Comparison of ENCODE assay signal across 1 cellular context in genomic region chr12:56688129-56688845, GRCh38.
TF ChIP-seq lines count a peak whose summit lies in the region.

Gene PTGES3 (minus strand): TSS chr12:56688284. CDS start chr12:56687999, 285 bp downstream.

TF ChIP-seq in HepG2, 621 proteins besides CTCF, POLR2A, EP300 and RAD21 (continued from another document and continues in another):
- peak; percentile 89; the same call in 1 of the 2 replicates for TF ChIP-seq ZNF329 (CRISPR knock-in tag; IDR thresholded peaks at IDR 0.05; ENCODE audit: low read depth)
- TF ChIP-seq HNF4A (CRISPR knock-in tag; IDR thresholded peaks at IDR 0.05), result no peak
- TF ChIP-seq ZBTB7A (CRISPR knock-in tag; IDR thresholded peaks at IDR 0.05), result peak; percentile 79; the same call in 1 of the 2 replicates
- 0 out of 2 replicates have a peak, but pooled peaks have one; percentile 10 for TF ChIP-seq SNAI1 (CRISPR knock-in tag; IDR thresholded peaks at IDR 0.05; ENCODE audit: borderline replicate concordance)
- peak; percentile 86 for TF ChIP-seq GATAD1 (CRISPR knock-in tag; IDR thresholded peaks at IDR 0.05)
- peak; percentile 79 for TF ChIP-seq ZNF616 (CRISPR knock-in tag; IDR thresholded peaks at IDR 0.05; ENCODE audit: low read depth)
- peak; percentile 95; the same call in 1 of the 2 replicates for TF ChIP-seq IRX3 (CRISPR knock-in tag; IDR thresholded peaks at IDR 0.05; ENCODE audit: borderline replicate concordance, low read depth)
- no peak for TF ChIP-seq CERS6 (CRISPR knock-in tag; IDR thresholded peaks at IDR 0.05)
- TF ChIP-seq MXD1 (CRISPR knock-in tag; IDR thresholded peaks at IDR 0.05), result peak; percentile 94
- no peak; the same call in 1 of the 2 replicates for TF ChIP-seq ZNF414 (CRISPR knock-in tag; IDR thresholded peaks at IDR 0.05)
- TF ChIP-seq ZNF280D (CRISPR knock-in tag; IDR thresholded peaks at IDR 0.05), result peak; percentile 87; the same call in 1 of the 2 replicates
- no peak; the same call in 1 of the 2 replicates for TF ChIP-seq ZNF543 (CRISPR knock-in tag; IDR thresholded peaks at IDR 0.05)
- no peak; the same call in 1 of the 2 replicates for TF ChIP-seq ZNF460 (CRISPR knock-in tag; IDR thresholded peaks at IDR 0.05; ENCODE audit: borderline replicate concordance)
- TF ChIP-seq ZFY (CRISPR knock-in tag; IDR thresholded peaks at IDR 0.05), result peak; percentile 93
- peak; percentile 31; the same call in 1 of the 2 replicates for TF ChIP-seq SUZ12 (IDR thresholded peaks at IDR 0.05; ENCODE audit: low read depth, low read length)
- no peak; the same call in 1 of the 2 replicates for TF ChIP-seq ZNF670 (CRISPR knock-in tag; IDR thresholded peaks at IDR 0.05; ENCODE audit: borderline replicate concordance)
- no peak for TF ChIP-seq FIP1L1 (IDR thresholded peaks at IDR 0.05; ENCODE audit: borderline replicate concordance, insufficient read depth, low read depth, low read length)
- peak; percentile 88 for TF ChIP-seq ZBTB2 (CRISPR knock-in tag; IDR thresholded peaks at IDR 0.05; ENCODE audit: low read depth)
- peak; percentile 29; the same call in 1 of the 2 replicates for TF ChIP-seq AKNA (CRISPR knock-in tag; IDR thresholded peaks at IDR 0.05; ENCODE audit: borderline replicate concordance)
- peak; percentile 97 for TF ChIP-seq ZNF558 (CRISPR knock-in tag; IDR thresholded peaks at IDR 0.05; ENCODE audit: borderline replicate concordance)
- TF ChIP-seq CSRNP2 (CRISPR knock-in tag; conservative IDR thresholded peaks at IDR 0.05; ENCODE audit: low read depth), result no peak
- no peak for TF ChIP-seq HHEX (CRISPR knock-in tag; IDR thresholded peaks at IDR 0.05)
- no peak for TF ChIP-seq MATR3 (CRISPR knock-in tag; IDR thresholded peaks at IDR 0.05)
- no peak; the same call in 1 of the 2 replicates for TF ChIP-seq ZFP36L2 (CRISPR knock-in tag; IDR thresholded peaks at IDR 0.05)
- no peak for TF ChIP-seq JUN (CRISPR knock-in tag; IDR thresholded peaks at IDR 0.05)
- TF ChIP-seq MAZ (IDR thresholded peaks at IDR 0.05; ENCODE audit: borderline replicate concordance, low read depth, low read length), result peak; percentile 62; the same call in 1 of the 2 replicates
- peak; percentile 97 for TF ChIP-seq MAZ (CRISPR knock-in tag; IDR thresholded peaks at IDR 0.05; ENCODE audit: low read depth)
- TF ChIP-seq ZNF737 (CRISPR knock-in tag; IDR thresholded peaks at IDR 0.05; ENCODE audit: borderline replicate concordance), result no peak
- peak; percentile 69; the same call in 1 of the 2 replicates for TF ChIP-seq MYNN (CRISPR knock-in tag; IDR thresholded peaks at IDR 0.05; ENCODE audit: low read depth)
- no peak for TF ChIP-seq ZNF652 (CRISPR knock-in tag; IDR thresholded peaks at IDR 0.05; ENCODE audit: borderline replicate concordance, low read depth)
- TF ChIP-seq HMGXB4 (CRISPR knock-in tag; IDR thresholded peaks at IDR 0.05; ENCODE audit: borderline replicate concordance in 1 of 2, low read depth in 1 of 2), result peak; percentile 85 to 93
- TF ChIP-seq GPBP1L1 (CRISPR knock-in tag; IDR thresholded peaks at IDR 0.05), result no peak
- TF ChIP-seq ELF3 (CRISPR knock-in tag; IDR thresholded peaks at IDR 0.05), result peak; percentile 84
- peak; percentile 45; the same call in 1 of the 2 replicates for TF ChIP-seq ZNF768 (CRISPR knock-in tag; IDR thresholded peaks at IDR 0.05)
- TF ChIP-seq POLR2AphosphoS2 (IDR thresholded peaks at IDR 0.05; ENCODE audit: low read depth, low read length), result no peak
- TF ChIP-seq ESRRA (CRISPR knock-in tag; IDR thresholded peaks at IDR 0.05; ENCODE audit: low read depth), result no peak; the same call in none of the 2 replicates
- TF ChIP-seq IKZF5 (CRISPR knock-in tag; IDR thresholded peaks at IDR 0.05), result peak; percentile 94
- no peak for TF ChIP-seq FUBP1 (CRISPR knock-in tag; IDR thresholded peaks at IDR 0.05; ENCODE audit: borderline replicate concordance)
- no peak for TF ChIP-seq ZNF589 (CRISPR knock-in tag; conservative IDR thresholded peaks at IDR 0.05)
- 0 out of 2 replicates have a peak, but pooled peaks have one; percentile 6 for TF ChIP-seq RARA (CRISPR knock-in tag; IDR thresholded peaks at IDR 0.05)
